ENCODE assay signal across 11 cellular contexts in the genomic region with DNA sequence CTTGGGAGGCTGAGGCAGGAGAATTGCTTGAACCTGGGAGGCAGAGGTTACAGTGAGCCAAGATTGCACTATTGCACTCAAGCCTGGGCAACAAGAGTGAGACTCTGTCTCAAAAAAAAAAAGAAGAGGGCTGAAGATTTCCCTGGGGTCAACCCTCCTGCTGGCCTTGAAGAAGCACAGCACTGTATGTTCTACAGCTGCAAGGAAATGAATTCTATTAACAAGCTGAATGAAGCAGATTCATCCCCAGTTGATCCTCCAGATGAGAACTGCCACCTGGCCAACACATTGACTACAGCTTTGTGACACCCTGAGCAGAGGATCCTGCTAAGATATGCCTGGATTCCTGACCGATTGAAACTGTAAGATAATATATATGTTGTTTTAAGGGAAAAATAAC.
A peak's percentile ranks its signal among the peaks of the same experiment; 100 is the strongest.
DNase-seq lines count a peak whose midpoint lies in the region; ATAC-seq, FAIRE-seq and TF ChIP-seq lines count a peak whose summit lies in the region.
"Had no signal": no experiment of that assay in that cellular context is flagged by ENCODE, and none has a peak within 500 bp of the region (broad histone marks: within the 10 kb centered on the region; RNA-seq: fewer than 3 reads in every experiment).

No MANE protein-coding gene starts in this region.

- no peak overlapping the region for H3K9ac ChIP-seq in mucosa of rectum (ENCODE audit: low read depth in 1 of 2, low read length in 2 of 2)

- 26 to 38% methylated on average over 1 of the region's 1 CpG for WGBS in body of pancreas, 2 donors

- peaks cover 15% of the 10 kb centered on the region for H3K4me1 ChIP-seq in left ventricle myocardium inferior
- peaks cover 31% of the 10 kb centered on the region for H3K4me1 ChIP-seq in body of pancreas
- peaks cover 11 to 14% of the 10 kb centered on the region in 2 donors for H3K4me1 ChIP-seq in mucosa of rectum (ENCODE audit: control insufficient read depth in 2 of 2, insufficient read depth in 2 of 2, low read length in 2 of 2)
- H3K4me1 ChIP-seq in uterus = no peaks in the 10 kb centered on the region

- intact Hi-C loops in left ventricle myocardium inferior (cut with micrococcal nuclease) (no loop called here), Right ventricle myocardium superior (cut with DNase I) (no loop called here), body of pancreas (cut with DNase I) (no loop called here), uterus (cut with DNase I; ENCODE audit: low total_unique reads) (no loop called here)

- H3K27ac ChIP-seq in left ventricle myocardium inferior (replicated peaks) (peak overlapping the region; percentile 71), body of pancreas (peak overlapping the region; percentile 79 to 91 (median 88)), mucosa of rectum (ENCODE audit: low read depth in 2 of 2, low read length in 2 of 2) (peak overlapping the region; percentile 66 to 76), uterus (peak overlapping the region; percentile 76 to 88)

- ATAC-seq in Right ventricle myocardium superior (ENCODE audit: poor library complexity) (no peak), body of pancreas (no peak), HG02852 (IDR thresholded peaks at IDR 0.05; ENCODE audit: unreplicated experiment) (no peak)

- peaks cover 2% of the 10 kb centered on the region for H3K9me3 ChIP-seq in left ventricle myocardium inferior (replicated peaks)
- no peaks in the 10 kb centered on the region for H3K9me3 ChIP-seq in body of pancreas
- H3K9me3 ChIP-seq in mucosa of rectum (ENCODE audit: control insufficient read depth in 2 of 2, low read length in 2 of 2) = no peaks in the 10 kb centered on the region
- no peaks in the 10 kb centered on the region for H3K9me3 ChIP-seq in uterus

- no peaks in the 10 kb centered on the region for H3K27me3 ChIP-seq in left ventricle myocardium inferior (ENCODE audit: low read depth)
- no peaks in the 10 kb centered on the region for H3K27me3 ChIP-seq in body of pancreas
- no peaks in the 10 kb centered on the region for H3K27me3 ChIP-seq in mucosa of rectum (ENCODE audit: control insufficient read depth in 2 of 2, insufficient read depth in 2 of 2, low read length in 2 of 2)
- no peaks in the 10 kb centered on the region for H3K27me3 ChIP-seq in uterus

- no peak for TF ChIP-seq CTCF in left ventricle myocardium inferior (IDR thresholded peaks at IDR 0.05; ENCODE audit: borderline replicate concordance)
- TF ChIP-seq CTCF in body of pancreas (IDR thresholded peaks at IDR 0.05) = no peak
- TF ChIP-seq CTCF in uterus (IDR thresholded peaks at IDR 0.05) = no peak

- no peaks in the 10 kb centered on the region for H3K36me3 ChIP-seq in left ventricle myocardium inferior
- H3K36me3 ChIP-seq in body of pancreas (replicated peaks in 1 of 2; ENCODE audit: insufficient read depth in 1 of 2, low read depth in 2 of 2) = no peaks in the 10 kb centered on the region
- no peaks in the 10 kb centered on the region for H3K36me3 ChIP-seq in mucosa of rectum (ENCODE audit: control insufficient read depth in 2 of 2, insufficient read depth in 2 of 2, low read length in 2 of 2)
- H3K36me3 ChIP-seq in uterus = no peaks in the 10 kb centered on the region

- TF ChIP-seq POLR2A in body of pancreas (IDR thresholded peaks at IDR 0.05) (no peak), uterus (IDR thresholded peaks at IDR 0.05) (no peak), GM12891 (IDR thresholded peaks at IDR 0.05; ENCODE audit: low read depth, low read length) (no peak)

- DNase-seq in left ventricle myocardium inferior (no peak), Right ventricle myocardium superior (no peak), body of pancreas (no peak), uterus (no peak), DMS79 treated with DMSO at 0.1 percent for 48 hours (lab: John Stamatoyannopoulos, UW) (no peak), GM12891 (ENCODE audit: insufficient read length, low spot score) (no peak)
- DNase-seq: COR-L47, NCI-H524 treated with DMSO at 0.1 percent for 48 hours, T-helper 9 cell had no signal

- H3K4me3 ChIP-seq in left ventricle myocardium inferior = no peak overlapping the region
- H3K4me3 ChIP-seq in body of pancreas = no peak overlapping the region
- H3K4me3 ChIP-seq in mucosa of rectum (ENCODE audit: low read length in 2 of 2) = peak overlapping the region in 1 of 2 donors; percentile 53
- H3K4me3 ChIP-seq in uterus = no peak overlapping the region

- FAIRE-seq in GM12891 (lab: Jason Lieb, UNC) = no peak

TF ChIP-seq in GM12891, 5 proteins besides CTCF, POLR2A, EP300 and RAD21:
- no peak for TF ChIP-seq PAX5 (IDR thresholded peaks at IDR 0.05; ENCODE audit: insufficient read depth, low read length, severe bottlenecking)
- no peak for TF ChIP-seq POU2F2 (IDR thresholded peaks at IDR 0.05; ENCODE audit: low read depth, low read length)
TF ChIP-seq in GM12891: peak in this region for 0.
